9 cellular contexts compared by ENCODE assay signal in genomic region chr16:3235856-3236669, GRCh38. TPM values are rescaled to one million over a fixed set of nuclear protein-coding genes. Genes with fewer than 3 reads are reported as not detected.
DNase-seq lines count a peak whose midpoint lies in the region; ATAC-seq and TF ChIP-seq lines count a peak whose summit lies in the region.
"Had no signal": no experiment of that assay in that cellular context is flagged by ENCODE, and none has a peak within 500 bp of the region (broad histone marks: within the 10 kb centered on the region; RNA-seq: fewer than 3 reads in every experiment).

No MANE protein-coding gene starts in this region.

- no peak for TF ChIP-seq CTCF in LNCaP clone FGC (IDR thresholded peaks at IDR 0.05; ENCODE audit: control insufficient read depth, extremely low read depth, insufficient read depth)

- no peak overlapping the region for H3K4me3 ChIP-seq in LNCaP clone FGC (ENCODE audit: low read depth, low read length)

- ATAC-seq in left cardiac atrium, result no peak
- no peak for ATAC-seq in HG02763 (IDR thresholded peaks at IDR 0.05; ENCODE audit: unreplicated experiment)
- no peak for ATAC-seq in HG02610 (IDR thresholded peaks at IDR 0.05; ENCODE audit: unreplicated experiment)

- intact Hi-C loops in left cardiac atrium (cut with DNase I), result no loop called here

- DNase-seq in LNCaP clone FGC (ENCODE audit: low read depth), result peak; percentile 45
- DNase-seq in activated CD4-positive, alpha-beta T cell treated with anti-CD3 and anti-CD28 coated beads, Interleukin-2, amount 50 U/mL, for 4 hours, result peak; percentile 26 to 42
- DNase-seq in left cardiac atrium, result peak; percentile 79
- peak; percentile 18 for DNase-seq in stimulated activated CD8-positive, alpha-beta memory T cell treated with anti-CD3 and anti-CD28 coated beads, Interleukin-4, amount 100 ng/mL, for 24 hours (ENCODE audit: low read depth)
- DNase-seq in NCI-H524 treated with DMSO at 0.1 percent for 48 hours (lab: John Stamatoyannopoulos, UW), result no peak
- DNase-seq in NCI-H2029 treated with DMSO at 0.1 percent for 48 hours (lab: John Stamatoyannopoulos, UW), result no peak

RNA-seq across cellular contexts. Expression of gene ZNF200, which starts 1.1 kb away (rescaled TPM):
- total RNA-seq in left cardiac atrium, result 1 to 10 TPM; 5.7 to 8.8 TPM

RNA-seq across cellular contexts. Expression of gene MEFV, which starts 20.4 kb away (rescaled TPM):
- total RNA-seq in left cardiac atrium, result 1 to 10 TPM; 1.8 to 1.9 TPM

RNA-seq across cellular contexts. Expression of gene ZNF263, which starts 47.2 kb away (rescaled TPM):
- total RNA-seq in left cardiac atrium, result 10 to 100 TPM in 1 of 2 donors, 1 to 10 TPM in 1; 9.0 to 19.2 TPM

RNA-seq across cellular contexts. Expression of gene OR1F1, which starts 48.1 kb away (rescaled TPM):
- not detected for total RNA-seq in left cardiac atrium
- total RNA-seq: T-helper 2 cell treated with Interferon-gamma antibody and Interleukin-4, amounts not matched to agents 100 ng/mL and 5 ng/mL, for 36 hours had no signal

Comparison
In these comparisons a context has a peak if more than half of its experiments do, and no peak if none do; other contexts are left out.
1. DNase-seq: peak in LNCaP clone FGC (single experiment), activated CD4-positive, alpha-beta T cell treated with anti-CD3 and anti-CD28 coated beads, Interleukin-2, amount 50 U/mL, for 4 hours (2 of 2), left cardiac atrium (single experiment) and stimulated activated CD8-positive, alpha-beta memory T cell treated with anti-CD3 and anti-CD28 coated beads, Interleukin-4, amount 100 ng/mL, for 24 hours (single experiment); none in NCI-H524 treated with DMSO at 0.1 percent for 48 hours (single experiment) and NCI-H2029 treated with DMSO at 0.1 percent for 48 hours (single experiment).